In genomic region chr9:120394058-120394669, GRCh38 we compare ENCODE assay signal across 8 cellular contexts.
A peak's percentile ranks its signal among the peaks of the same experiment; 100 is the strongest.
DNase-seq lines count a peak whose midpoint lies in the region; ATAC-seq and TF ChIP-seq lines count a peak whose summit lies in the region.

No MANE protein-coding gene starts in this region.

- peak overlapping the region; percentile 59 for H3K27ac Mint-ChIP-seq in activated T-helper 2 cell treated with anti-CD3 and anti-CD28 coated beads, Interferon-gamma antibody, Interleukin-2, Interleukin-4, amounts not matched to agents 10 μg/mL and 5 μg/mL and 100 μg/mL, durations not matched to agents 14 hours and 24 hours and 36 hours

- H2AFZ ChIP-seq in ACC112 (ENCODE audit: low read length, unreplicated experiment), result no peak overlapping the region

- no peaks in the 10 kb centered on the region for H3K27me3 Mint-ChIP-seq in activated T-helper 2 cell treated with anti-CD3 and anti-CD28 coated beads, Interferon-gamma antibody, Interleukin-2, Interleukin-4, amounts not matched to agents 10 μg/mL and 5 μg/mL and 100 μg/mL, durations not matched to agents 14 hours and 24 hours and 36 hours (ENCODE audit: low read depth)

- WGBS in mesendoderm (ENCODE audit: extremely low coverage, insufficient coverage, low lambda C conversion rate), result no CpG with 5 or more reads among the region's 13 CpGs

- no peaks in the 10 kb centered on the region for H3K79me1 ChIP-seq in mesendoderm (ENCODE audit: low read length)

- H3K4me1 Mint-ChIP-seq in activated T-helper 2 cell treated with anti-CD3 and anti-CD28 coated beads, Interferon-gamma antibody, Interleukin-2, Interleukin-4, amounts not matched to agents 10 μg/mL and 5 μg/mL and 100 μg/mL, durations not matched to agents 14 hours and 24 hours and 36 hours (ENCODE audit: low read depth), result peaks cover 26% of the 10 kb centered on the region

- no peak overlapping the region for H2BK5ac ChIP-seq in mesendoderm (ENCODE audit: low read length)

- intact Hi-C loops in activated T-helper 2 cell treated with anti-CD3 and anti-CD28 coated beads, Interferon-gamma antibody, Interleukin-2, Interleukin-4, amounts not matched to agents 10 μg/mL and 5 μg/mL and 100 μg/mL, durations not matched to agents 14 hours and 24 hours and 36 hours (cut with micrococcal nuclease), result no loop called here
- intact Hi-C loops in left lung (cut with DNase I), result no loop called here

- no peak overlapping the region for H3K23ac ChIP-seq in mesendoderm (ENCODE audit: low read length)

- H3K4me1 ChIP-seq in ACC112 (ENCODE audit: control insufficient read depth, insufficient read depth, low read length, unreplicated experiment), result peaks cover 56% of the 10 kb centered on the region
- H3K4me1 ChIP-seq in left lung, result no peaks in the 10 kb centered on the region
- no peaks in the 10 kb centered on the region for H3K4me1 ChIP-seq in mesendoderm (ENCODE audit: control insufficient read depth, low read depth, low read length)

- DNase-seq in HS-5 (ENCODE audit: low read depth) (peak; percentile 79), left lung (no peak), mucosa of gallbladder (ENCODE audit: low spot score) (no peak), mesendoderm (no peak)
- DNase-seq in activated T-helper 2 cell treated with anti-CD3 and anti-CD28 coated beads, Interferon-gamma antibody, Interleukin-2, Interleukin-4, amounts not matched to agents 10 μg/mL and 5 μg/mL and 100 μg/mL, durations not matched to agents 14 hours and 24 hours and 36 hours (ENCODE audit: low spot score), result peak; percentile 46
- no peak for DNase-seq in activated CD4-positive, CD25-positive, alpha-beta regulatory T cell treated with anti-CD3 and anti-CD28 coated beads, Interleukin-2, amount 50 U/mL, for 72 hours

- H3K18ac ChIP-seq in mesendoderm (ENCODE audit: low read length), result no peak overlapping the region

- H4K5ac ChIP-seq in mesendoderm (ENCODE audit: low read length), result no peak overlapping the region

- H3K27me3 ChIP-seq in ACC112 (ENCODE audit: insufficient read depth, low read length), result no peaks in the 10 kb centered on the region
- H3K27me3 ChIP-seq in left lung, result no peaks in the 10 kb centered on the region
- no peaks in the 10 kb centered on the region for H3K27me3 ChIP-seq in mesendoderm (ENCODE audit: insufficient read depth, low read length, poor library complexity)

- no peak overlapping the region for H3K9ac ChIP-seq in mesendoderm (ENCODE audit: low read length)

- no peak overlapping the region for H3K4ac ChIP-seq in mesendoderm (ENCODE audit: low read depth, low read length)

- H3K79me2 ChIP-seq in ACC112 (ENCODE audit: control insufficient read depth, insufficient read depth, low read length, unreplicated experiment) (no peaks in the 10 kb centered on the region), mesendoderm (ENCODE audit: control insufficient read depth, insufficient read depth, low read length) (no peaks in the 10 kb centered on the region)

- H3K36me3 ChIP-seq in ACC112 (ENCODE audit: insufficient read depth, low read length), result peaks cover 18% of the 10 kb centered on the region; the same call in 1 of the 2 replicates
- peaks cover 0 to 83% of the 10 kb centered on the region in 2 donors for H3K36me3 ChIP-seq in left lung
- peaks cover 3% of the 10 kb centered on the region for H3K36me3 ChIP-seq in mesendoderm (ENCODE audit: control insufficient read depth, insufficient read depth, low read length)

- no peak for TF ChIP-seq CTCF in left lung (IDR thresholded peaks at IDR 0.05)

- H3K4me3 ChIP-seq in ACC112 (ENCODE audit: low read depth, low read length) (peak overlapping the region; percentile 30; the same call in 1 of the 2 replicates), left lung (no peak overlapping the region), mesendoderm (ENCODE audit: low read length) (no peak overlapping the region)

- no peak overlapping the region for H2BK120ac ChIP-seq in mesendoderm (ENCODE audit: low read depth, low read length)

- no peaks in the 10 kb centered on the region for H3K9me3 Mint-ChIP-seq in activated T-helper 2 cell treated with anti-CD3 and anti-CD28 coated beads, Interferon-gamma antibody, Interleukin-2, Interleukin-4, amounts not matched to agents 10 μg/mL and 5 μg/mL and 100 μg/mL, durations not matched to agents 14 hours and 24 hours and 36 hours

- no peaks in the 10 kb centered on the region for H3K9me3 ChIP-seq in left lung

- H3K36me3 Mint-ChIP-seq in activated T-helper 2 cell treated with anti-CD3 and anti-CD28 coated beads, Interferon-gamma antibody, Interleukin-2, Interleukin-4, amounts not matched to agents 10 μg/mL and 5 μg/mL and 100 μg/mL, durations not matched to agents 14 hours and 24 hours and 36 hours (ENCODE audit: low read depth), result peaks cover 83% of the 10 kb centered on the region

- no peak overlapping the region for H2AK5ac ChIP-seq in mesendoderm (ENCODE audit: low read length)

- H4K8ac ChIP-seq in mesendoderm (ENCODE audit: low read depth, low read length), result no peak overlapping the region

- no peak overlapping the region for H3K56ac ChIP-seq in mesendoderm (ENCODE audit: low read length)

- peak; percentile 41 for ATAC-seq in left lung
- ATAC-seq in HG02981 (IDR thresholded peaks at IDR 0.05; ENCODE audit: unreplicated experiment), result no peak

- H3K4me2 ChIP-seq in mesendoderm (ENCODE audit: low read length), result no peak overlapping the region

- H2BK15ac ChIP-seq in mesendoderm (replicated peaks; ENCODE audit: low read depth), result no peak overlapping the region

- H3K4me3 Mint-ChIP-seq in activated T-helper 2 cell treated with anti-CD3 and anti-CD28 coated beads, Interferon-gamma antibody, Interleukin-2, Interleukin-4, amounts not matched to agents 10 μg/mL and 5 μg/mL and 100 μg/mL, durations not matched to agents 14 hours and 24 hours and 36 hours (ENCODE audit: low read depth), result peak overlapping the region; percentile 28

- H3K27ac ChIP-seq in ACC112 (ENCODE audit: low read depth, low read length) (peak overlapping the region; percentile 86), left lung (no peak overlapping the region), mesendoderm (ENCODE audit: low read depth, low read length) (no peak overlapping the region)

Comparison
In these comparisons a context has a peak if more than half of its experiments do, and no peak if none do; other contexts are left out.
1. DNase-seq: peak in HS-5 (single experiment) and activated T-helper 2 cell treated with anti-CD3 and anti-CD28 coated beads, Interferon-gamma antibody, Interleukin-2, Interleukin-4, amounts not matched to agents 10 μg/mL and 5 μg/mL and 100 μg/mL, durations not matched to agents 14 hours and 24 hours and 36 hours (single experiment); none in left lung (0 of 2), mucosa of gallbladder (single experiment), activated CD4-positive, CD25-positive, alpha-beta regulatory T cell treated with anti-CD3 and anti-CD28 coated beads, Interleukin-2, amount 50 U/mL, for 72 hours (single experiment) and mesendoderm (single experiment).